Comparison of ENCODE assay signal across 9 cellular contexts in the genomic region with DNA sequence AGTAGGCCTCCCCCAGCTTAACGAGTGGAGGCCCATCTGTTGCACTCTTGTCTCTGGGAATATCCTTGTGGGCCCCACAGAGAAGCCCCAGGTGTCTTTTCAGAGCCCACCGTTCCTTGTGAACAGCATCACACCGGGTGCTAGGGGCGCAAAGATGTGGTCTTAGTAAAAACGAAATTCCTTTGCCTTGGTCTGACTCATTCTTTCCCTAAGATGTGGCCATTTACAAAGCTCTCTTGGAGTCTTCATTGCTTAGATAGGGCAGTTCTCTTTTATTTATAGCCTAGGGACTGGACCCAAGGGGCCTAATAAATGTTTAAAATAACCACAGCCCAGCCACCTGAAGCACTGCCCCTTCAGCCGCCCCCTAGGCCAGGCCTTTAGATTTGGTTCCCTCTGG. TPM values are rescaled to one million over a fixed set of nuclear protein-coding genes. Genes with fewer than 3 reads are reported as not detected.
DNase-seq lines count a peak whose midpoint lies in the region; ATAC-seq and TF ChIP-seq lines count a peak whose summit lies in the region.
"Had no signal": no experiment of that assay in that cellular context is flagged by ENCODE, and none has a peak within 500 bp of the region (broad histone marks: within the 10 kb centered on the region; RNA-seq: fewer than 3 reads in every experiment).

No MANE protein-coding gene starts in this region.

- H3K9me3 ChIP-seq in left lung = no peaks in the 10 kb centered on the region
- no peaks in the 10 kb centered on the region for H3K9me3 ChIP-seq in WERI-Rb-1 (ENCODE audit: severe bottlenecking)

- H2AFZ ChIP-seq in ACC112 (ENCODE audit: low read length, unreplicated experiment) = no peak overlapping the region

- TF ChIP-seq CTCF in left lung (IDR thresholded peaks at IDR 0.05) = no peak
- TF ChIP-seq CTCF in WERI-Rb-1 (IDR thresholded peaks at IDR 0.05; ENCODE audit: low read depth, low read length) = no peak

- H3K79me2 ChIP-seq in ACC112 (ENCODE audit: control insufficient read depth, insufficient read depth, low read length, unreplicated experiment) = peaks cover 23% of the 10 kb centered on the region

- H3K4me1 Mint-ChIP-seq in IgD-negative memory B cell = peaks cover 9 to 16% (median 15%) of the 10 kb centered on the region in 3 donors

- peaks cover 7% of the 10 kb centered on the region for H3K36me3 Mint-ChIP-seq in IgD-negative memory B cell

- no peak overlapping the region for H3K4me3 ChIP-seq in ACC112 (ENCODE audit: low read depth, low read length)
- no peak overlapping the region for H3K4me3 ChIP-seq in left lung
- no peak overlapping the region for H3K4me3 ChIP-seq in WERI-Rb-1 (ENCODE audit: low read depth, low read length)

- H3K27me3 Mint-ChIP-seq in IgD-negative memory B cell = no peaks in the 10 kb centered on the region

- H3K27ac ChIP-seq in ACC112 (ENCODE audit: low read depth, low read length) (peak overlapping the region; percentile 99), left lung (peak overlapping the region; percentile 68 to 83), WERI-Rb-1 (no peak overlapping the region)

- peak; percentile 78 for ATAC-seq in GM19463 (IDR thresholded peaks at IDR 0.05; ENCODE audit: unreplicated experiment)
- no peak for ATAC-seq in left lung

- H3K4me1 ChIP-seq in ACC112 (ENCODE audit: control insufficient read depth, insufficient read depth, low read length, unreplicated experiment) = peaks cover 63% of the 10 kb centered on the region
- H3K4me1 ChIP-seq in left lung = peaks cover 31 to 79% of the 10 kb centered on the region in 2 donors

- H3K36me3 ChIP-seq in ACC112 (ENCODE audit: insufficient read depth, low read length) (peaks cover 9% of the 10 kb centered on the region; the same call in 1 of the 2 replicates), left lung (peaks cover 0 to 28% of the 10 kb centered on the region in 2 donors), WERI-Rb-1 (peaks cover 7% of the 10 kb centered on the region)

- H3K9me3 Mint-ChIP-seq in IgD-negative memory B cell = no peaks in the 10 kb centered on the region
- H3K9me3 Mint-ChIP-seq: T-helper 2 cell treated with Interferon-gamma antibody and Interleukin-4, amounts not matched to agents 5 μg/mL and 100 μg/mL, for 36 hours had no signal

- intact Hi-C loops in left lung (cut with DNase I) = no loop called here

- peak in 1 of 2 donors; percentile 19 for DNase-seq in left lung
- no peak for DNase-seq in NCI-H128 (lab: John Stamatoyannopoulos, UW; ENCODE audit: unreplicated experiment)
- no peak for DNase-seq in NCI-H2227 (lab: John Stamatoyannopoulos, UW; ENCODE audit: unreplicated experiment)
- no peak for DNase-seq in retina
- no peak for DNase-seq in WERI-Rb-1

- H3K4me3 Mint-ChIP-seq in IgD-negative memory B cell = no peak overlapping the region
- H3K4me3 Mint-ChIP-seq: T-helper 2 cell treated with Interferon-gamma antibody and Interleukin-4, amounts not matched to agents 5 μg/mL and 100 μg/mL, for 36 hours had no signal

- H3K27ac Mint-ChIP-seq in IgD-negative memory B cell = peak overlapping the region in 2 of 3 donors; percentile 81 to 88
- H3K27ac Mint-ChIP-seq: T-helper 2 cell treated with Interferon-gamma antibody and Interleukin-4, amounts not matched to agents 5 μg/mL and 100 μg/mL, for 36 hours had no signal

- H3K27me3 ChIP-seq in ACC112 (ENCODE audit: insufficient read depth, low read length) = no peaks in the 10 kb centered on the region
- H3K27me3 ChIP-seq in left lung = no peaks in the 10 kb centered on the region
- H3K27me3 ChIP-seq in WERI-Rb-1 (ENCODE audit: insufficient read depth, low read depth, severe bottlenecking) = no peaks in the 10 kb centered on the region

RNA-seq across cellular contexts. Expression of gene RPL26L1, which starts 52.8 kb away (rescaled TPM):
- polyA plus RNA-seq in IgD-negative memory B cell = 27.9 TPM
- total RNA-seq in left lung = 10 to 100 TPM; 28.3 to 33.7 TPM
